1 cellular context compared by ENCODE assay signal in the genomic region with DNA sequence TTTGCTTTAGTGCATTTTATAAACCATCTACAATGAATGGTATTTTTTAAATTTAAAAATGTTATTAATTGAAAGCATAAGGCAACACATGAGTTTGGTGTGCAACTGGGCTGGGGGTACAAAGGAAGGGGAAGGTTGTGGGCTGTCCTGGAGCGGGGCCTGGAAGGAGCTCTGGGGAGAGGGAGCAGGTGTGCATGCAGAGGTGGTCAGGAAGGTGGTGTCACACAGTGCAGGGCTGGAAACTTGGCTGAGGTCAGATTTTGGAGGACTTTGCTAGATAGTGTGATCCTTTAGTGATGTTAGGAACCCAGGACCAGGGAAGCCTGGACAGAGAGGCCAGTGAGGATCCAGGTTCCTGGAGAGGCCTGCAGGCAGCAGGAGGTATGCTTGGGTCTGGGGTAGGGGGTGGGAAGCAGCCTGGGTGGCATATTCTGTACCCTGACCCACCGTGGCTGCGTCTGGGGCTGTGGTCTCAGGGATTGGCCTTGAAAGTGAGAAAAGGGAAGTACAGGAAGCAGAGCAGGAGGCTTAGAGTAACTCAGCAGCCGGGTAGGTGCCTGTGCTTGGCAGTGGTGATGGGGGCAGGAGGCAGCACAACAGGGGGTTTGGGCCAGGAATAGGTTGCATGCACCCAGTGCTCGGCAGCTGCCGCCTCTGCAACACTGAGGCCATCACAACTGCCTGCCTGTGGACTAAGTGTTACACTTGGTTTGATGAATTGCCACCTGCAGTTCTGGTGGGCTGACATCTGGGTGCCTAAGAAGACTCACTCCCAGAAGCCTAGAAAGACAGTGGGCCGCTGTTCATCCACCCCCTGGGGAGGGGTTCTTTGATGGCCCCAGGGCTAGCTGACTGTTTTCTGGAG.
TF ChIP-seq lines count a peak whose summit lies in the region.

No MANE protein-coding gene starts in this region.

TF ChIP-seq in GM23338, 12 proteins besides CTCF, POLR2A, EP300 and RAD21 (continued from another document):
- TF ChIP-seq, protein P1, sequence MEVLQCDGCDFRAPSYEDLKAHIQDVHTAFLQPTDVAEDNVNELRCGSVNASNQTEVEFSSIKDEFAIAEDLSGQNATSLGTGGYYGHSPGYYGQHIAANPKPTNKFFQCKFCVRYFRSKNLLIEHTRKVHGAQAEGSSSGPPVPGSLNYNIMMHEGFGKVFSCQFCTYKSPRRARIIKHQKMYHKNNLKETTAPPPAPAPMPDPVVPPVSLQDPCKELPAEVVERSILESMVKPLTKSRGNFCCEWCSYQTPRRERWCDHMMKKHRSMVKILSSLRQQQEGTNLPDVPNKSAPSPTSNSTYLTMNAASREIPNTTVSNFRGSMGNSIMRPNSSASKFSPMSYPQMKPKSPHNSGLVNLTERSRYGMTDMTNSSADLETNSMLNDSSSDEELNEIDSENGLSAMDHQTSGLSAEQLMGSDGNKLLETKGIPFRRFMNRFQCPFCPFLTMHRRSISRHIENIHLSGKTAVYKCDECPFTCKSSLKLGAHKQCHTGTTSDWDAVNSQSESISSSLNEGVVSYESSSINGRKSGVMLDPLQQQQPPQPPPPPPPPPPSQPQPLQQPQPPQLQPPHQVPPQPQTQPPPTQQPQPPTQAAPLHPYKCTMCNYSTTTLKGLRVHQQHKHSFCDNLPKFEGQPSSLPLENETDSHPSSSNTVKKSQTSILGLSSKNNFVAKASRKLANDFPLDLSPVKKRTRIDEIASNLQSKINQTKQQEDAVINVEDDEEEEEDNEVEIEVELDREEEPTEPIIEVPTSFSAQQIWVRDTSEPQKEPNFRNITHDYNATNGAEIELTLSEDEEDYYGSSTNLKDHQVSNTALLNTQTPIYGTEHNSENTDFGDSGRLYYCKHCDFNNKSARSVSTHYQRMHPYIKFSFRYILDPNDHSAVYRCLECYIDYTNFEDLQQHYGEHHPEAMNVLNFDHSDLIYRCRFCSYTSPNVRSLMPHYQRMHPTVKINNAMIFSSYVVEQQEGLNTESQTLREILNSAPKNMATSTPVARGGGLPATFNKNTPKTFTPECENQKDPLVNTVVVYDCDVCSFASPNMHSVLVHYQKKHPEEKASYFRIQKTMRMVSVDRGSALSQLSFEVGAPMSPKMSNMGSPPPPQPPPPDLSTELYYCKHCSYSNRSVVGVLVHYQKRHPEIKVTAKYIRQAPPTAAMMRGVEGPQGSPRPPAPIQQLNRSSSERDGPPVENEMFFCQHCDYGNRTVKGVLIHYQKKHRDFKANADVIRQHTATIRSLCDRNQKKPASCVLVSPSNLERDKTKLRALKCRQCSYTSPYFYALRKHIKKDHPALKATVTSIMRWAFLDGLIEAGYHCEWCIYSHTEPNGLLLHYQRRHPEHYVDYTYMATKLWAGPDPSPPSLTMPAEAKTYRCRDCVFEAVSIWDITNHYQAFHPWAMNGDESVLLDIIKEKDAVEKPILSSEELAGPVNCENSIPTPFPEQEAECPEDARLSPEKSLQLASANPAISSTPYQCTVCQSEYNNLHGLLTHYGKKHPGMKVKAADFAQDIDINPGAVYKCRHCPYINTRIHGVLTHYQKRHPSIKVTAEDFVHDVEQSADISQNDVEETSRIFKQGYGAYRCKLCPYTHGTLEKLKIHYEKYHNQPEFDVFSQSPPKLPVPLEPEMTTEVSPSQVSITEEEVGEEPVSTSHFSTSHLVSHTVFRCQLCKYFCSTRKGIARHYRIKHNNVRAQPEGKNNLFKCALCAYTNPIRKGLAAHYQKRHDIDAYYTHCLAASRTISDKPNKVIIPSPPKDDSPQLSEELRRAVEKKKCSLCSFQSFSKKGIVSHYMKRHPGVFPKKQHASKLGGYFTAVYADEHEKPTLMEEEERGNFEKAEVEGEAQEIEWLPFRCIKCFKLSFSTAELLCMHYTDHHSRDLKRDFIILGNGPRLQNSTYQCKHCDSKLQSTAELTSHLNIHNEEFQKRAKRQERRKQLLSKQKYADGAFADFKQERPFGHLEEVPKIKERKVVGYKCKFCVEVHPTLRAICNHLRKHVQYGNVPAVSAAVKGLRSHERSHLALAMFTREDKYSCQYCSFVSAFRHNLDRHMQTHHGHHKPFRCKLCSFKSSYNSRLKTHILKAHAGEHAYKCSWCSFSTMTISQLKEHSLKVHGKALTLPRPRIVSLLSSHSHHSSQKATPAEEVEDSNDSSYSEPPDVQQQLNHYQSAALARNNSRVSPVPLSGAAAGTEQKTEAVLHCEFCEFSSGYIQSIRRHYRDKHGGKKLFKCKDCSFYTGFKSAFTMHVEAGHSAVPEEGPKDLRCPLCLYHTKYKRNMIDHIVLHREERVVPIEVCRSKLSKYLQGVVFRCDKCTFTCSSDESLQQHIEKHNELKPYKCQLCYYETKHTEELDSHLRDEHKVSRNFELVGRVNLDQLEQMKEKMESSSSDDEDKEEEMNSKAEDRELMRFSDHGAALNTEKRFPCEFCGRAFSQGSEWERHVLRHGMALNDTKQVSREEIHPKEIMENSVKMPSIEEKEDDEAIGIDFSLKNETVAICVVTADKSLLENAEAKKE (CRISPR knock-in tag; IDR thresholded peaks at IDR 0.05) = no peak
- no peak for TF ChIP-seq JUNB (IDR thresholded peaks at IDR 0.05; ENCODE audit: unreplicated experiment)
- no peak for TF ChIP-seq ZNF331 (CRISPR knock-in tag; IDR thresholded peaks at IDR 0.05; ENCODE audit: low read depth)
